Comparison of ENCODE assay signal across 1 cellular context in the genomic region with DNA sequence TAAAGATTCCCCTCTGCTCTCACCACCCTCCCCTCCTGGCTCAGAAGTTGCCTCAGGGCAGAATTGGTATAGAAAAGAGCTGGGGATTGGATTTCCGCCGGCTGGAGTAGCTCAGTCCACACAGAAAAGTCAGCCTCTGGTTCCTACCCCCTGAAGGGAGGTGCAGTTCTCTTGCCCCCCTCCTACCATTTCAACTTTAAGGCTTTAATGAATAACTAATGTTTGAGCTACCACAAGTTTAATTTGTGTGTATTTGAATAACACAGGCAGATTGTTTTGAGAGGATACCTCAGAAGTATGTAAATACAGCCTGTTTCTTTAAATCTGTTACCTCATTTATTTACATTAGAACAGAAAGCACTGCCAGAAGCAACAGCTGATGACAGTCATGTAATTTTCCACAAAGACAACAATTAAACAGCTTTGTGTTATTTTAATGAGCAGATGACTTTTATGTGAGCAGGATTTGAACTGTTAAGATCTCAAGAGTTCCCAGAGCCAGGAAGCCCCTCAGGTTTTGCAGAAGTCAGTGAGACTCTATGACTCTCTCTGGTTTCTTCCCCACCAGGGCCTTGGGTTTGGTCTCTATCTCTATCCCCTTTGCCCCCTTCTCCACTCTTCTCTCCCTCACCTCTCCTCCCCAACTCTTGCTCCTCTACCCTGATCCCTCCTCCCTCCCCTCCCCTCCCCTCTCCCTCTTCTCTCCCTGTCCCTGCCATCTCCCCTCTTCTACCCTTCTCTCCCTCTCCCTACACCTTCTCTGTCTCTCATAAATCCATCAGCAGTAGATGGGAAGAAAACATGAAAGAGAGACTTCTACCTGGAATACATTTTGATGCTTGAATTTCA.
A peak's percentile ranks its signal among the peaks of the same experiment; 100 is the strongest.
TF ChIP-seq lines count a peak whose summit lies in the region.

No MANE protein-coding gene starts in this region.

TF ChIP-seq in HepG2, 621 proteins besides CTCF, POLR2A, EP300 and RAD21 (continued from another document and continues in another):
- TF ChIP-seq ZNF142 (CRISPR knock-in tag; IDR thresholded peaks at IDR 0.05): no peak
- TF ChIP-seq ZNF350 (CRISPR knock-in tag; IDR thresholded peaks at IDR 0.05; ENCODE audit: borderline replicate concordance, low read depth): no peak
- no peak for TF ChIP-seq ZNF280B (CRISPR knock-in tag; IDR thresholded peaks at IDR 0.05; ENCODE audit: borderline replicate concordance)
- TF ChIP-seq SAFB2 (CRISPR knock-in tag; IDR thresholded peaks at IDR 0.05; ENCODE audit: borderline replicate concordance, low read depth): no peak
- TF ChIP-seq ZNF317 (CRISPR knock-in tag; IDR thresholded peaks at IDR 0.05): no peak
- TF ChIP-seq ZFP36L2 (CRISPR knock-in tag; IDR thresholded peaks at IDR 0.05): no peak
- no peak for TF ChIP-seq ARID2 (CRISPR knock-in tag; IDR thresholded peaks at IDR 0.05; ENCODE audit: borderline replicate concordance)
- no peak for TF ChIP-seq KLF12 (CRISPR knock-in tag; IDR thresholded peaks at IDR 0.05; ENCODE audit: borderline replicate concordance)
- TF ChIP-seq ZNF17 (CRISPR knock-in tag; IDR thresholded peaks at IDR 0.05): no peak
- no peak for TF ChIP-seq HOXA5 (CRISPR knock-in tag; IDR thresholded peaks at IDR 0.05)
- TF ChIP-seq NFKBIZ (CRISPR knock-in tag; IDR thresholded peaks at IDR 0.05): 0 out of 2 replicates have a peak, but pooled peaks have one; percentile 23
- no peak for TF ChIP-seq MAFG (CRISPR knock-in tag; IDR thresholded peaks at IDR 0.05)
- TF ChIP-seq ASH2L (IDR thresholded peaks at IDR 0.05; ENCODE audit: insufficient read length, low read depth, low read length): no peak
- TF ChIP-seq SUZ12 (IDR thresholded peaks at IDR 0.05; ENCODE audit: low read depth, low read length): no peak
- no peak for TF ChIP-seq ZNF282 (IDR thresholded peaks at IDR 0.05; ENCODE audit: partially characterized antibody)
- TF ChIP-seq, protein P1, sequence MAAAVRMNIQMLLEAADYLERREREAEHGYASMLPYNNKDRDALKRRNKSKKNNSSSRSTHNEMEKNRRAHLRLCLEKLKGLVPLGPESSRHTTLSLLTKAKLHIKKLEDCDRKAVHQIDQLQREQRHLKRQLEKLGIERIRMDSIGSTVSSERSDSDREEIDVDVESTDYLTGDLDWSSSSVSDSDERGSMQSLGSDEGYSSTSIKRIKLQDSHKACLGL (CRISPR knock-in tag; IDR thresholded peaks at IDR 0.05): no peak
- TF ChIP-seq HNF1B (CRISPR knock-in tag; IDR thresholded peaks at IDR 0.05): no peak
- TF ChIP-seq ISL2 (CRISPR knock-in tag; IDR thresholded peaks at IDR 0.05): peak; percentile 57
- no peak for TF ChIP-seq ZBTB46 (CRISPR knock-in tag; IDR thresholded peaks at IDR 0.05; ENCODE audit: borderline replicate concordance)
- no peak for TF ChIP-seq MATR3 (CRISPR knock-in tag; IDR thresholded peaks at IDR 0.05)
- no peak for TF ChIP-seq MIER2 (CRISPR knock-in tag; IDR thresholded peaks at IDR 0.05)
- no peak for TF ChIP-seq PAWR (CRISPR knock-in tag; IDR thresholded peaks at IDR 0.05; ENCODE audit: borderline replicate concordance)
- TF ChIP-seq, protein P2, sequence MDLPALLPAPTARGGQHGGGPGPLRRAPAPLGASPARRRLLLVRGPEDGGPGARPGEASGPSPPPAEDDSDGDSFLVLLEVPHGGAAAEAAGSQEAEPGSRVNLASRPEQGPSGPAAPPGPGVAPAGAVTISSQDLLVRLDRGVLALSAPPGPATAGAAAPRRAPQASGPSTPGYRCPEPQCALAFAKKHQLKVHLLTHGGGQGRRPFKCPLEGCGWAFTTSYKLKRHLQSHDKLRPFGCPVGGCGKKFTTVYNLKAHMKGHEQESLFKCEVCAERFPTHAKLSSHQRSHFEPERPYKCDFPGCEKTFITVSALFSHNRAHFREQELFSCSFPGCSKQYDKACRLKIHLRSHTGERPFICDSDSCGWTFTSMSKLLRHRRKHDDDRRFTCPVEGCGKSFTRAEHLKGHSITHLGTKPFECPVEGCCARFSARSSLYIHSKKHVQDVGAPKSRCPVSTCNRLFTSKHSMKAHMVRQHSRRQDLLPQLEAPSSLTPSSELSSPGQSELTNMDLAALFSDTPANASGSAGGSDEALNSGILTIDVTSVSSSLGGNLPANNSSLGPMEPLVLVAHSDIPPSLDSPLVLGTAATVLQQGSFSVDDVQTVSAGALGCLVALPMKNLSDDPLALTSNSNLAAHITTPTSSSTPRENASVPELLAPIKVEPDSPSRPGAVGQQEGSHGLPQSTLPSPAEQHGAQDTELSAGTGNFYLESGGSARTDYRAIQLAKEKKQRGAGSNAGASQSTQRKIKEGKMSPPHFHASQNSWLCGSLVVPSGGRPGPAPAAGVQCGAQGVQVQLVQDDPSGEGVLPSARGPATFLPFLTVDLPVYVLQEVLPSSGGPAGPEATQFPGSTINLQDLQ (CRISPR knock-in tag; IDR thresholded peaks at IDR 0.05): no peak
- TF ChIP-seq ZNF460 (CRISPR knock-in tag; IDR thresholded peaks at IDR 0.05; ENCODE audit: borderline replicate concordance): no peak
- TF ChIP-seq PCBP2 (optimal IDR thresholded peaks at IDR 0.05; ENCODE audit: low read depth, low read length, poor library complexity, severe bottlenecking): peak; percentile 91
- no peak for TF ChIP-seq SRF (IDR thresholded peaks at IDR 0.05; ENCODE audit: low read depth, low read length)
- TF ChIP-seq, protein P3, sequence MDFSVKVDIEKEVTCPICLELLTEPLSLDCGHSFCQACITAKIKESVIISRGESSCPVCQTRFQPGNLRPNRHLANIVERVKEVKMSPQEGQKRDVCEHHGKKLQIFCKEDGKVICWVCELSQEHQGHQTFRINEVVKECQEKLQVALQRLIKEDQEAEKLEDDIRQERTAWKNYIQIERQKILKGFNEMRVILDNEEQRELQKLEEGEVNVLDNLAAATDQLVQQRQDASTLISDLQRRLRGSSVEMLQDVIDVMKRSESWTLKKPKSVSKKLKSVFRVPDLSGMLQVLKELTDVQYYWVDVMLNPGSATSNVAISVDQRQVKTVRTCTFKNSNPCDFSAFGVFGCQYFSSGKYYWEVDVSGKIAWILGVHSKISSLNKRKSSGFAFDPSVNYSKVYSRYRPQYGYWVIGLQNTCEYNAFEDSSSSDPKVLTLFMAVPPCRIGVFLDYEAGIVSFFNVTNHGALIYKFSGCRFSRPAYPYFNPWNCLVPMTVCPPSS (IDR thresholded peaks at IDR 0.05): no peak
- TF ChIP-seq TFAP4 (IDR thresholded peaks at IDR 0.05; ENCODE audit: borderline replicate concordance, low read depth): peak; percentile 97
- TF ChIP-seq ZNF713 (CRISPR knock-in tag; IDR thresholded peaks at IDR 0.05): no peak
- TF ChIP-seq EEA1 (CRISPR knock-in tag; IDR thresholded peaks at IDR 0.05; ENCODE audit: borderline replicate concordance): no peak
- no peak for TF ChIP-seq ELK4 (CRISPR knock-in tag; IDR thresholded peaks at IDR 0.05; ENCODE audit: borderline replicate concordance)
- peak; percentile 92 for TF ChIP-seq SOX5 (CRISPR knock-in tag; IDR thresholded peaks at IDR 0.05; ENCODE audit: borderline replicate concordance)
- no peak for TF ChIP-seq ZNF530 (CRISPR knock-in tag; IDR thresholded peaks at IDR 0.05; ENCODE audit: low read depth)
- no peak for TF ChIP-seq ZNF143 (CRISPR knock-in tag; IDR thresholded peaks at IDR 0.05)
- no peak for TF ChIP-seq ZNF276 (CRISPR knock-in tag; IDR thresholded peaks at IDR 0.05; ENCODE audit: low read depth)
- TF ChIP-seq NCOA1 (CRISPR knock-in tag; IDR thresholded peaks at IDR 0.05): no peak
- no peak for TF ChIP-seq ZNF615 (CRISPR knock-in tag; IDR thresholded peaks at IDR 0.05; ENCODE audit: borderline replicate concordance)
